ENCODE assay signal across 25 cellular contexts in the genomic region with DNA sequence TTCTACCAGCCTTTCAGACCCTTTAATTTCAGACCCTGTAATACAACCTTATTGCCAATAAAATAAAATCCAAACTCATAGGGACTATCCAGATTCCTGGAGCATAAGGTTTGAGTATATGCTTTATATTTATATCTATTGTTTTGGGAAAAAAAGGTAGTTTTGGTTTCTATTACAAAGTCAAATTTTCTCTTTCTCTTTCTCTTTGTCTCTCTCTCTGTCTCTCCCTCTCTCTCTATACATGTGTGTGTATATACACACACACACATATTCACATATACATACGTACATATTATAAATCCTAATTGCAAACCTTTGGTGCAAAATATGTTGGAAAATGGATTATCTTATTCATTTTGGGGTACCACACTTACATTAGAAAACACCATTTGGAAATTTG.
"Had no signal": no experiment of that assay in that cellular context is flagged by ENCODE, and none has a peak within 500 bp of the region (broad histone marks: within the 10 kb centered on the region; RNA-seq: fewer than 3 reads in every experiment).

No MANE protein-coding gene starts in this region.

- H3K27me3 Mint-ChIP-seq: activated CD8-positive, alpha-beta T cell treated with anti-CD3 and anti-CD28 coated beads for 36 hours; activated T-helper 17 cell treated with anti-CD3 and anti-CD28 coated beads, Interleukin-2, amount 50 U/mL, for 72 hours; stimulated activated naive CD8-positive, alpha-beta T cell treated with anti-CD3 and anti-CD28 coated beads, Interleukin-15, amount 100 ng/mL, for 72 hours had no signal

- H3K9me3 Mint-ChIP-seq: activated CD8-positive, alpha-beta T cell treated with anti-CD3 and anti-CD28 coated beads for 36 hours; activated naive CD4-positive, alpha-beta T cell treated with anti-CD3 and anti-CD28 coated beads, Interleukin-2, amount 50 U/mL, for 24 hours; activated naive CD8-positive, alpha-beta T cell treated with anti-CD3 and anti-CD28 coated beads, Interleukin-2, amount 50 U/mL, for 24 hours; activated T-cell treated with anti-CD3 and anti-CD28 coated beads, Interleukin-2, amount 50 U/mL, for 4 hours; neural progenitor cell; stimulated activated effector memory CD8-positive, alpha-beta T cell treated with anti-CD3 and anti-CD28 coated beads, Interleukin-12 subunit alpha, Interleukin-12 subunit beta, amount 100 ng/mL, for 72 hours; stimulated activated naive CD8-positive, alpha-beta T cell treated with anti-CD3 and anti-CD28 coated beads, Interleukin-15, amount 100 ng/mL, for 72 hours had no signal

- H3K4me3 Mint-ChIP-seq: activated CD8-positive, alpha-beta T cell treated with anti-CD3 and anti-CD28 coated beads for 36 hours; activated naive CD4-positive, alpha-beta T cell treated with anti-CD3 and anti-CD28 coated beads, Interleukin-2, amount 50 U/mL, for 24 hours; activated naive CD8-positive, alpha-beta T cell treated with anti-CD3 and anti-CD28 coated beads, Interleukin-2, amount 50 U/mL, for 24 hours; activated T-cell treated with anti-CD3 and anti-CD28 coated beads, Interleukin-2, amount 50 U/mL, for 4 hours; activated T-helper 17 cell treated with anti-CD3 and anti-CD28 coated beads, Interleukin-2, amount 50 U/mL, for 72 hours; natural killer cell; neural progenitor cell; stimulated activated effector memory CD8-positive, alpha-beta T cell treated with anti-CD3 and anti-CD28 coated beads, Interleukin-12 subunit alpha, Interleukin-12 subunit beta, amount 100 ng/mL, for 72 hours; stimulated activated naive CD8-positive, alpha-beta T cell treated with anti-CD3 and anti-CD28 coated beads, Interleukin-15, amount 100 ng/mL, for 72 hours had no signal

- H3K36me3 Mint-ChIP-seq: natural killer cell; neural progenitor cell; stimulated activated effector memory CD8-positive, alpha-beta T cell treated with anti-CD3 and anti-CD28 coated beads, Interleukin-12 subunit alpha, Interleukin-12 subunit beta, amount 100 ng/mL, for 72 hours had no signal

- H3K27ac Mint-ChIP-seq: activated CD8-positive, alpha-beta T cell treated with anti-CD3 and anti-CD28 coated beads for 36 hours; activated naive CD4-positive, alpha-beta T cell treated with anti-CD3 and anti-CD28 coated beads, Interleukin-2, amount 50 U/mL, for 24 hours; activated naive CD8-positive, alpha-beta T cell treated with anti-CD3 and anti-CD28 coated beads, Interleukin-2, amount 50 U/mL, for 24 hours; activated T-helper 17 cell treated with anti-CD3 and anti-CD28 coated beads, Interleukin-2, amount 50 U/mL, for 72 hours; natural killer cell; neural progenitor cell; stimulated activated effector memory CD8-positive, alpha-beta T cell treated with anti-CD3 and anti-CD28 coated beads, Interleukin-12 subunit alpha, Interleukin-12 subunit beta, amount 100 ng/mL, for 72 hours had no signal

- ATAC-seq: activated CD8-positive, alpha-beta T cell treated with anti-CD3 and anti-CD28 coated beads for 36 hours; activated naive CD8-positive, alpha-beta T cell treated with anti-CD3 and anti-CD28 coated beads, Interleukin-2, amount 50 U/mL, for 24 hours; activated T-cell treated with anti-CD3 and anti-CD28 coated beads, Interleukin-2, amount 50 U/mL, for 4 hours; activated T-helper 17 cell treated with anti-CD3 and anti-CD28 coated beads, Interleukin-2, amount 50 U/mL, for 72 hours; natural killer cell; psoas muscle; stimulated activated effector memory CD8-positive, alpha-beta T cell treated with anti-CD3 and anti-CD28 coated beads, Interleukin-12 subunit alpha, Interleukin-12 subunit beta, amount 100 ng/mL, for 72 hours; stimulated activated naive CD8-positive, alpha-beta T cell treated with anti-CD3 and anti-CD28 coated beads, Interleukin-15, amount 100 ng/mL, for 72 hours had no signal

- DNase-seq: activated CD4-positive, alpha-beta T cell treated with anti-CD3 and anti-CD28 coated beads for 1 hour; activated CD4-positive, alpha-beta T cell treated with anti-CD3 and anti-CD28 coated beads, Interleukin-2, amount 50 U/mL, for 1 hour; activated CD8-positive, alpha-beta T cell treated with anti-CD3 and anti-CD28 coated beads for 36 hours; activated naive CD8-positive, alpha-beta T cell treated with anti-CD3 and anti-CD28 coated beads, Interleukin-2, amount 50 U/mL, for 24 hours; activated T-cell treated with anti-CD3 and anti-CD28 coated beads, Interleukin-2, amount 50 U/mL, for 4 hours; amygdala; central memory CD4-positive, alpha-beta T cell; effector CD8-positive, alpha-beta T cell; esophagus squamous epithelium; foreskin melanocyte; left ventricle myocardium inferior; natural killer cell; occipital lobe; psoas muscle; sigmoid colon; small intestine; stimulated activated CD4-positive, alpha-beta T cell treated with anti-CD3 and anti-CD28 coated beads, Interleukin-4, amount 100 ng/mL, for 24 hours; stimulated activated naive CD8-positive, alpha-beta T cell treated with anti-CD3 and anti-CD28 coated beads, Interleukin-15, amount 100 ng/mL, for 72 hours; substantia nigra; thyroid gland; upper lobe of left lung had no signal

- H3K4me1 Mint-ChIP-seq: activated naive CD4-positive, alpha-beta T cell treated with anti-CD3 and anti-CD28 coated beads, Interleukin-2, amount 50 U/mL, for 24 hours; activated naive CD8-positive, alpha-beta T cell treated with anti-CD3 and anti-CD28 coated beads, Interleukin-2, amount 50 U/mL, for 24 hours; activated T-helper 17 cell treated with anti-CD3 and anti-CD28 coated beads, Interleukin-2, amount 50 U/mL, for 72 hours; natural killer cell; stimulated activated effector memory CD8-positive, alpha-beta T cell treated with anti-CD3 and anti-CD28 coated beads, Interleukin-12 subunit alpha, Interleukin-12 subunit beta, amount 100 ng/mL, for 72 hours had no signal
